In the genomic region with DNA sequence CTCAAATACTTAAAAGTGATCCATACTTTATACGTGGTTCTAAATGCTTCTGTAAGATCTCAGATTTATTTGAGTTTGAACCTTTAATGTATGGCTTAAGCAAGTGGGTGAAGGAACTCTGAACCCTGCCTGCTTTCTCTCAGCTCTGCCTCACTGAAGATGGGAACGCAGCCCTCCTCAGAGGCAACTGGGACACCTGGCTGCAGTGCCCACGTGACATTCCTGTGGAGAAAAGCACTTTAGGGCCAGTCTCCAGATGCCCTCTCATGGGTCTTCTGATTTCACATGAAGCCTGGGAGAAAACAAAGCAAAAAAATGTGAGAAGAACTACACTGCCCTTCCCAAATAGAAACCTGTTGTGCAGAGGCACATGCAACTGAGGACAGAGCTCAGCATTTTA, we compare ENCODE assay signal across 23 cellular contexts.
"Had no signal": no experiment of that assay in that cellular context is flagged by ENCODE, and none has a peak within 500 bp of the region (broad histone marks: within the 10 kb centered on the region; RNA-seq: fewer than 3 reads in every experiment).

No MANE protein-coding gene starts in this region.

- H3K27me3 ChIP-seq: stomach, suprapubic skin, testis, tibial artery, tibial nerve, transverse colon, upper lobe of left lung, uterus, vagina had no signal

- H3K9me3 ChIP-seq: stomach, suprapubic skin, testis, thoracic aorta, tibial artery, tibial nerve, transverse colon, upper lobe of left lung, upper lobe of right lung, uterus, vagina had no signal

- H3K36me3 ChIP-seq: stomach, suprapubic skin, thoracic aorta, tibial artery, tibial nerve, transverse colon, upper lobe of left lung, upper lobe of right lung, uterus, vagina had no signal

- H3K4me3 ChIP-seq: stomach, suprapubic skin, testis, thoracic aorta, tibial artery, tibial nerve, transverse colon, upper lobe of left lung, upper lobe of right lung, uterus, vagina had no signal

- H3K27ac ChIP-seq: stomach, suprapubic skin, testis, thoracic aorta, tibial artery, tibial nerve, transverse colon, upper lobe of left lung, upper lobe of right lung, uterus, vagina had no signal

- DNase-seq: stimulated activated CD4-positive, alpha-beta T cell treated with anti-CD3 and anti-CD28 coated beads, Interleukin-2, amount 100 ng/mL, for 48 hours; stimulated activated CD4-positive, alpha-beta T cell treated with anti-CD3 and anti-CD28 coated beads, Interleukin-4, amount 100 ng/mL, for 1 hour; stimulated activated CD4-positive, alpha-beta T cell treated with anti-CD3 and anti-CD28 coated beads, Interleukin-4, amount 100 ng/mL, for 24 hours; stimulated activated CD4-positive, alpha-beta T cell treated with anti-CD3 and anti-CD28 coated beads, Interleukin-4, amount 100 ng/mL, for 4 hours; stimulated activated CD8-positive, alpha-beta memory T cell treated with anti-CD3 and anti-CD28 coated beads, Interleukin-4, amount 100 ng/mL, for 48 hours; stimulated activated naive B cell treated with anti-CD40 and anti-IgM and Interleukin-4, amounts not matched to agents 10 μg/mL and 1 μg/mL and 100 μg/mL, for 72 hours; stimulated activated naive CD4-positive, alpha-beta T cell; stimulated activated naive CD4-positive, alpha-beta T cell treated with Interleukin-2 at 50 U/mL for 16 hours; stimulated activated naive CD8-positive, alpha-beta T cell treated with anti-CD3 and anti-CD28 coated beads, Interleukin-15, amount 100 ng/mL, for 72 hours; stimulated activated naive CD8-positive, alpha-beta T cell treated with anti-CD3 and anti-CD28 coated beads, Interleukin-15, Interleukin-2, amounts not matched to agents 100 U/mL and 50 U/mL, for 24 hours; stomach; substantia nigra; testis; tibial artery; transverse colon; trophoblast cell; upper lobe of left lung; upper lobe of right lung; uterus had no signal

- H3K4me1 ChIP-seq: stomach, suprapubic skin, testis, tibial artery, tibial nerve, transverse colon, upper lobe of left lung, upper lobe of right lung, uterus, vagina had no signal
